9 cellular contexts compared by ENCODE assay signal in genomic region chr22:46295277-46295971, GRCh38. TPM values are rescaled to one million over a fixed set of nuclear protein-coding genes. Genes with fewer than 3 reads are reported as not detected.
DNase-seq lines count a peak whose midpoint lies in the region; ATAC-seq and TF ChIP-seq lines count a peak whose summit lies in the region.
"Had no signal": no experiment of that assay in that cellular context is flagged by ENCODE, and none has a peak within 500 bp of the region (broad histone marks: within the 10 kb centered on the region; RNA-seq: fewer than 3 reads in every experiment).

No MANE protein-coding gene starts in this region.

- H3K9me3 ChIP-seq in OCI-LY1 (ENCODE audit: low read length) (no peaks in the 10 kb centered on the region), endodermal cell (ENCODE audit: control insufficient read depth, low read length) (no peaks in the 10 kb centered on the region), ovary (no peaks in the 10 kb centered on the region)

- H3F3A ChIP-seq in OCI-LY1 (ENCODE audit: insufficient read depth, low read length): no peaks in the 10 kb centered on the region

- H3K4me3 ChIP-seq in GM06990 (replicated peaks; ENCODE audit: low read depth, low read length) (peak overlapping the region; percentile 84), OCI-LY1 (ENCODE audit: low read depth, low read length, poor library complexity, severe bottlenecking) (peak overlapping the region; percentile 87), endodermal cell (ENCODE audit: low read length) (peak overlapping the region; percentile 97), ovary (peak overlapping the region; percentile 44)

- H3K9ac ChIP-seq in OCI-LY1 (ENCODE audit: low read length) (peak overlapping the region; percentile 79), endodermal cell (ENCODE audit: extremely low read depth, low read length, poor library complexity, severe bottlenecking) (no peak overlapping the region)

- peaks cover 14% of the 10 kb centered on the region for H3K4me1 Mint-ChIP-seq in endodermal cell

- H3K79me2 ChIP-seq in OCI-LY1 (ENCODE audit: insufficient read depth, low read length): peaks cover 8% of the 10 kb centered on the region

- no peaks in the 10 kb centered on the region for H3K9me3 Mint-ChIP-seq in endodermal cell

- H3K27me3 Mint-ChIP-seq in endodermal cell (ENCODE audit: insufficient read depth): no peaks in the 10 kb centered on the region

- H3K27ac ChIP-seq in OCI-LY1 (ENCODE audit: low read depth, low read length, poor library complexity, severe bottlenecking) (peak overlapping the region; percentile 72), endodermal cell (ENCODE audit: low read depth, low read length) (no peak overlapping the region), ovary (peak overlapping the region in 1 of 2 donors; percentile 81)

- intact Hi-C loops in ovary (cut with DNase I): loop anchor here in 1 of 4 donors (5.0 to 10.0 kb wide), 2 partner anchors 168 to 301 kb away; no protein-coding TSS in a partner anchor

- peaks cover 39% of the 10 kb centered on the region for H3K36me3 Mint-ChIP-seq in endodermal cell (ENCODE audit: low read depth)

- no peak for TF ChIP-seq POLR2A in ovary (IDR thresholded peaks at IDR 0.05)

- TF ChIP-seq EP300 in ovary (IDR thresholded peaks at IDR 0.05): no peak

- 82 to 92% methylated on average over 3 to 4 of the region's 4 CpGs for WGBS in endodermal cell (ENCODE audit: insufficient coverage in 1 of 2, insufficient read length in 1 of 2), 2 experiments
- WGBS in ovary, 3 donors: 53 to 66% (median 57%) methylated on average over 4 of the region's 4 CpGs

- H3K27me3 ChIP-seq in GM06990 (replicated peaks; ENCODE audit: control insufficient read depth, insufficient read depth, low read length): no peaks in the 10 kb centered on the region
- H3K27me3 ChIP-seq in OCI-LY1 (ENCODE audit: insufficient read depth, low read length): no peaks in the 10 kb centered on the region
- no peaks in the 10 kb centered on the region for H3K27me3 ChIP-seq in endodermal cell (ENCODE audit: control insufficient read depth, insufficient read depth, low read length, poor library complexity, severe bottlenecking)
- H3K27me3 ChIP-seq in ovary: no peaks in the 10 kb centered on the region

- H4K20me1 ChIP-seq in OCI-LY1 (ENCODE audit: insufficient read depth, low read length): no peaks in the 10 kb centered on the region

- H3K4me3 Mint-ChIP-seq in endodermal cell: peak overlapping the region; percentile 89

- H3K4me1 ChIP-seq in OCI-LY1 (ENCODE audit: insufficient read depth, low read length, severe bottlenecking) (peaks cover 45% of the 10 kb centered on the region), endodermal cell (ENCODE audit: control insufficient read depth, insufficient read depth, low read length) (no peaks in the 10 kb centered on the region), ovary (ENCODE audit: insufficient read depth) (peaks cover 5% of the 10 kb centered on the region)

- no peaks in the 10 kb centered on the region for H3K9me2 ChIP-seq in OCI-LY1 (ENCODE audit: low read depth, low read length)

- ATAC-seq in HG03025 (IDR thresholded peaks at IDR 0.05; ENCODE audit: low FRiP score, unreplicated experiment): no peak

- no peak overlapping the region for H3K27ac Mint-ChIP-seq in endodermal cell

- peak overlapping the region; percentile 85 for H3K4me2 ChIP-seq in OCI-LY1 (ENCODE audit: low read length)

- no peak for TF ChIP-seq CTCF in GM06990 (IDR thresholded peaks at IDR 0.05; ENCODE audit: insufficient read depth, low read length, poor library complexity, severe bottlenecking)
- no peak for TF ChIP-seq CTCF in OCI-LY1 (IDR thresholded peaks at IDR 0.05; ENCODE audit: low read length)
- TF ChIP-seq CTCF in endodermal cell (conservative IDR thresholded peaks at IDR 0.05): no peak
- TF ChIP-seq CTCF in ovary (IDR thresholded peaks at IDR 0.05): no peak

- no peak overlapping the region for H2AFZ ChIP-seq in OCI-LY1 (ENCODE audit: low read length)

- no peak for DNase-seq in GM06990 (ENCODE audit: extremely low read depth, insufficient read length)
- no peak for DNase-seq in endodermal cell
- DNase-seq in ovary: no peak
- no peak for DNase-seq in NCI-H2107 treated with DMSO at 0.1 percent for 48 hours (lab: John Stamatoyannopoulos, UW; ENCODE audit: unreplicated experiment)
- DNase-seq in SIG-M5 treated with dmso at 0.1 percent for 504 hours (lab: John Stamatoyannopoulos, UW; ENCODE audit: unreplicated experiment): no peak
- no peak for DNase-seq in DMS79 treated with DMSO at 0.1 percent for 48 hours (lab: John Stamatoyannopoulos, UW)

- peaks cover 18% of the 10 kb centered on the region for H3K36me3 ChIP-seq in GM06990 (ENCODE audit: control insufficient read depth, insufficient read depth, low read length)
- peaks cover 22% of the 10 kb centered on the region for H3K36me3 ChIP-seq in OCI-LY1 (ENCODE audit: insufficient read depth, low read length)
- peaks cover 26% of the 10 kb centered on the region for H3K36me3 ChIP-seq in endodermal cell (ENCODE audit: control insufficient read depth, insufficient read depth, low read length)
- no peaks in the 10 kb centered on the region for H3K36me3 ChIP-seq in ovary

RNA-seq across cellular contexts. Expression of gene GTSE1, which starts 1.2 kb away (rescaled TPM):
- total RNA-seq in endodermal cell: 10 to 100 TPM; 39.5 to 59.5 TPM
- polyA plus RNA-seq in endodermal cell (2013, experiment 1 of 2): 51.6 TPM
- 53.9 TPM for polyA plus RNA-seq in endodermal cell (2013, experiment 2 of 2)
- total RNA-seq in ovary: under 1 TPM in 6 of 7 donors, not detected in 1; 0.18 to 0.84 (median 0.34) TPM
- polyA plus RNA-seq in ovary: under 1 TPM; 0.40 to 0.60 TPM

RNA-seq across cellular contexts. Expression of gene TTC38, which starts 27.6 kb away (rescaled TPM):
- 10 to 100 TPM; 35.9 to 47.1 TPM for total RNA-seq in endodermal cell
- polyA plus RNA-seq in endodermal cell (2013, experiment 1 of 2): 24.3 TPM
- polyA plus RNA-seq in endodermal cell (2013, experiment 2 of 2): 18.7 TPM
- total RNA-seq in ovary: 10 to 100 TPM; 32.2 to 58.3 (median 44.6) TPM
- 10 to 100 TPM; 27.3 to 42.3 TPM for polyA plus RNA-seq in ovary

RNA-seq across cellular contexts. Expression of gene PKDREJ, which starts 32.3 kb away (rescaled TPM):
- total RNA-seq in endodermal cell (under 1 TPM in 1 of 2 donors, not detected in 1; 0.04 TPM), ovary (under 1 TPM in 6 of 7 donors, not detected in 1; under 0.01 to 0.17 (median 0.13) TPM)
- not detected for polyA plus RNA-seq in endodermal cell (2013, experiment 1 of 2)
- polyA plus RNA-seq in endodermal cell (2013, experiment 2 of 2): not detected
- polyA plus RNA-seq in ovary: under 1 TPM; 0.08 to 0.12 TPM
- total RNA-seq: T-helper 2 cell treated with Interferon-gamma antibody and Interleukin-4, amounts not matched to agents 100 ng/mL and 5 ng/mL, for 36 hours had no signal

RNA-seq across cellular contexts. Expression of gene TRMU, which starts 40.1 kb away (rescaled TPM):
- 10 to 100 TPM; 79.7 to 84.5 TPM for total RNA-seq in endodermal cell
- 53.2 TPM for polyA plus RNA-seq in endodermal cell (2013, experiment 1 of 2)
- polyA plus RNA-seq in endodermal cell (2013, experiment 2 of 2): 44.8 TPM
- total RNA-seq in ovary: 10 to 100 TPM; 18.2 to 35.0 (median 31.7) TPM
- 10 to 100 TPM; 15.2 to 29.1 TPM for polyA plus RNA-seq in ovary

RNA-seq across cellular contexts. Expression of gene CDPF1, which starts 45.3 kb away (rescaled TPM):
- total RNA-seq in endodermal cell (10 to 100 TPM; 11.3 to 15.1 TPM), ovary (10 to 100 TPM in 4 of 7 donors, 1 to 10 TPM in 3; 7.8 to 14.9 (median 11.5) TPM)
- 12.9 TPM for polyA plus RNA-seq in endodermal cell (2013, experiment 1 of 2)
- 10.2 TPM for polyA plus RNA-seq in endodermal cell (2013, experiment 2 of 2)
- 10 to 100 TPM in 1 of 2 donors, 1 to 10 TPM in 1; 4.3 to 20.8 TPM for polyA plus RNA-seq in ovary

Comparison
In these comparisons a context has a peak if more than half of its experiments do, and no peak if none do; other contexts are left out.
1. H3K4me3 ChIP-seq: peak in every context shown above with its lines; median percentile 97 in endodermal cell; 87 in OCI-LY1; 84 in GM06990; 44 in ovary.
2. RNA of gene GTSE1, which starts 1.2 kb away (total RNA-seq): 39.5 to 59.5 TPM in endodermal cell; 0.18 to 0.84 TPM in ovary; every median in the first group is over 10 times any median in the second.